1 cellular context compared by ENCODE assay signal in genomic region chr19:43634877-43635560, GRCh38.
TF ChIP-seq lines count a peak whose summit lies in the region.

No MANE protein-coding gene starts in this region.

TF ChIP-seq in HepG2, 621 proteins besides CTCF, POLR2A, EP300 and RAD21 (continued from another document and continues in another):
- peak; percentile 73; the same call in 1 of the 2 replicates for TF ChIP-seq THAP9 (CRISPR knock-in tag; IDR thresholded peaks at IDR 0.05; ENCODE audit: borderline replicate concordance)
- TF ChIP-seq PAX8 (CRISPR knock-in tag; IDR thresholded peaks at IDR 0.05; ENCODE audit: borderline replicate concordance) = no peak
- TF ChIP-seq TSC22D2 (CRISPR knock-in tag; IDR thresholded peaks at IDR 0.05; ENCODE audit: borderline replicate concordance) = no peak
- TF ChIP-seq SNAI1 (CRISPR knock-in tag; IDR thresholded peaks at IDR 0.05; ENCODE audit: borderline replicate concordance) = no peak
- no peak for TF ChIP-seq ZHX1 (CRISPR knock-in tag; IDR thresholded peaks at IDR 0.05; ENCODE audit: low read depth)
- no peak for TF ChIP-seq ZNF737 (CRISPR knock-in tag; IDR thresholded peaks at IDR 0.05; ENCODE audit: borderline replicate concordance)
- TF ChIP-seq ZNF841 (CRISPR knock-in tag; IDR thresholded peaks at IDR 0.05; ENCODE audit: borderline replicate concordance) = no peak
- no peak; the same call in 1 of the 2 replicates for TF ChIP-seq ZNF557 (CRISPR knock-in tag; IDR thresholded peaks at IDR 0.05)
- peak; percentile 90 for TF ChIP-seq BHLHE40 (IDR thresholded peaks at IDR 0.05; ENCODE audit: low read length)
- TF ChIP-seq ZC3H13 (CRISPR knock-in tag; IDR thresholded peaks at IDR 0.05) = no peak
- no peak for TF ChIP-seq TFE3 (CRISPR knock-in tag; IDR thresholded peaks at IDR 0.05)
- TF ChIP-seq POGK (CRISPR knock-in tag; conservative IDR thresholded peaks at IDR 0.05) = no peak
- peak; percentile 70 for TF ChIP-seq ZGPAT (CRISPR knock-in tag; IDR thresholded peaks at IDR 0.05)
- TF ChIP-seq PRDM4 (CRISPR knock-in tag; IDR thresholded peaks at IDR 0.05; ENCODE audit: borderline replicate concordance) = no peak
- peak; percentile 37; the same call in 1 of the 2 replicates for TF ChIP-seq GATAD1 (CRISPR knock-in tag; IDR thresholded peaks at IDR 0.05)
- no peak for TF ChIP-seq ZNF441 (CRISPR knock-in tag; IDR thresholded peaks at IDR 0.05; ENCODE audit: borderline replicate concordance)
- TF ChIP-seq ZNF768 (CRISPR knock-in tag; IDR thresholded peaks at IDR 0.05) = no peak
- no peak for TF ChIP-seq ZNF577 (CRISPR knock-in tag; IDR thresholded peaks at IDR 0.05; ENCODE audit: borderline replicate concordance, low read depth)
- peak; percentile 70; the same call in 1 of the 2 replicates for TF ChIP-seq MAZ (IDR thresholded peaks at IDR 0.05; ENCODE audit: borderline replicate concordance, low read depth, low read length)
- TF ChIP-seq MAZ (CRISPR knock-in tag; IDR thresholded peaks at IDR 0.05; ENCODE audit: low read depth) = peak; percentile 37; the same call in 1 of the 2 replicates
- no peak for TF ChIP-seq ZNF12 (CRISPR knock-in tag; IDR thresholded peaks at IDR 0.05)
- TF ChIP-seq GABPB1 (CRISPR knock-in tag; IDR thresholded peaks at IDR 0.05) = peak; percentile 60
- no peak for TF ChIP-seq ZNF749 (CRISPR knock-in tag; IDR thresholded peaks at IDR 0.05; ENCODE audit: borderline replicate concordance)
- TF ChIP-seq TCF7L2 (IDR thresholded peaks at IDR 0.05; ENCODE audit: low read depth, low read length) = no peak
- TF ChIP-seq E2F1 (CRISPR knock-in tag; IDR thresholded peaks at IDR 0.05) = no peak
- TF ChIP-seq SKIL (CRISPR knock-in tag; IDR thresholded peaks at IDR 0.05; ENCODE audit: borderline replicate concordance) = peak; percentile 50; the same call in 1 of the 2 replicates
- no peak for TF ChIP-seq NFRKB (IDR thresholded peaks at IDR 0.05)
- no peak for TF ChIP-seq ZNF512 (CRISPR knock-in tag; IDR thresholded peaks at IDR 0.05)
- TF ChIP-seq ZNF367 (CRISPR knock-in tag; IDR thresholded peaks at IDR 0.05; ENCODE audit: borderline replicate concordance) = no peak
- TF ChIP-seq SIN3A (IDR thresholded peaks at IDR 0.05; ENCODE audit: borderline replicate concordance, low read depth, low read length) = no peak
- peak; percentile 35; the same call in 1 of the 2 replicates for TF ChIP-seq ZNF547 (CRISPR knock-in tag; IDR thresholded peaks at IDR 0.05)
- 0 out of 2 replicates have a peak, but pooled peaks have one; percentile 52 for TF ChIP-seq ZSCAN29 (CRISPR knock-in tag; conservative IDR thresholded peaks at IDR 0.05)
- TF ChIP-seq NFATC3 (CRISPR knock-in tag; IDR thresholded peaks at IDR 0.05) = 0 out of 2 replicates have a peak, but pooled peaks have one; percentile 35
- TF ChIP-seq IKZF1 (IDR thresholded peaks at IDR 0.05) = no peak
- TF ChIP-seq ZBTB42 (CRISPR knock-in tag; IDR thresholded peaks at IDR 0.05) = no peak
- TF ChIP-seq SMAD3 (CRISPR knock-in tag; IDR thresholded peaks at IDR 0.05) = no peak
- TF ChIP-seq ATF6 (CRISPR knock-in tag; conservative IDR thresholded peaks at IDR 0.05) = no peak
- no peak for TF ChIP-seq NKX3-1 (CRISPR knock-in tag; IDR thresholded peaks at IDR 0.05)
- no peak for TF ChIP-seq ZNF329 (CRISPR knock-in tag; IDR thresholded peaks at IDR 0.05; ENCODE audit: low read depth)
- TF ChIP-seq ASH2L (IDR thresholded peaks at IDR 0.05; ENCODE audit: insufficient read length, low read depth, low read length) = peak; percentile 76
- TF ChIP-seq ARNTL (CRISPR knock-in tag; IDR thresholded peaks at IDR 0.05) = peak; percentile 62; the same call in 1 of the 2 replicates
- TF ChIP-seq RBFOX2 (IDR thresholded peaks at IDR 0.05; ENCODE audit: low read depth, low read length) = no peak
